1 cellular context compared by ENCODE assay signal in the genomic region with DNA sequence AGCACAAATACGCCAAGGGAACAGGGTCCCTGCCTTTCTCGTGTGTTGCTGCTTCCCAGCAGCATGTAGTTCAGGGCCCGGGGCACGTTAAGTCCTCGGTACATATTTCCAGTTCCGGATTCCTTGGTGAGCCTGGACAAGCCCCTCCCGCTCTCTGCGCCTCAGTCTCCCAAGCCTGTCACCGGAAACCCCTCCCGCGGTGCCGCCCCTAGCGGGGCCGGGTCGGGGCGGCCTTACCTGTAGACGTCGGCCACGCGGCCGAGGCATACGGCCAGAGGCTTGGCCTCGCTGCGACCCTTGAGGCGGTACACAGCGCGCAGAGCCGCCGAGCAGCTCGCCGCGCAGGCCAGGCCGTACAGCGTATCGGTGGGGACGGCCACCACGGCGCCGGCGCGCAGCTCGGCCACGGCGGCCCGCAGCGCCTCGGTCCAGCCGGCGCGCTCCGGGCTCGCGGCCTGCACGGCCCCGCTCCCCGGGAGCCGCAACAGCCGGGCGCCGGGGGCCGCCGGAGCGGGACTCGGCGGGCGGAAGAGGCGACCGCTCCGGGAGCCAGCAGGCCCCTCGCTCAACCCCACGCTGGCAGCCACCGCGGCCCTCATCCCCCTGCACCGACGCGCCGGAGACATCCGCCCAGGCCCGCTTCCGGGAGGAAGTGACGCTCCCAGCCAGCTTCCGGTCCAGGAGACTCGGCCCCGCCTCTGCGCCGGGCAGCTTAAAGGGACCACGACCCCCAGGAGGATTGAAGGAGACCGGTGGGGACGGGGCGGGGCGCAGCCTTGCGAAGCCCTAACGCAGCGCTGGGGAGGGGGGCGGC.
TF ChIP-seq lines count a peak whose summit lies in the region.

A gene (plus strand): TSS at position 236 of the 814 bp plus-strand sequence. CDS start 615 bp downstream, outside the sequence.
A gene with protein sequence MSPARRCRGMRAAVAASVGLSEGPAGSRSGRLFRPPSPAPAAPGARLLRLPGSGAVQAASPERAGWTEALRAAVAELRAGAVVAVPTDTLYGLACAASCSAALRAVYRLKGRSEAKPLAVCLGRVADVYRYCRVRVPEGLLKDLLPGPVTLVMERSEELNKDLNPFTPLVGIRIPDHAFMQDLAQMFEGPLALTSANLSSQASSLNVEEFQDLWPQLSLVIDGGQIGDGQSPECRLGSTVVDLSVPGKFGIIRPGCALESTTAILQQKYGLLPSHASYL (minus strand): TSS at position 654 of the 814 bp plus-strand sequence. CDS start 28 bp downstream, at position 626.

TF ChIP-seq in HepG2, 621 proteins besides CTCF, POLR2A, EP300 and RAD21 (continued from another document and continues in another):
- TF ChIP-seq ZNF839 (CRISPR knock-in tag; IDR thresholded peaks at IDR 0.05; ENCODE audit: borderline replicate concordance) (no peak), SP4 (CRISPR knock-in tag; IDR thresholded peaks at IDR 0.05) (peak; percentile 53), AGO1 (IDR thresholded peaks at IDR 0.05; ENCODE audit: low read depth, low read length, poor library complexity, severe bottlenecking) (peak; percentile 36), HOXA9 (CRISPR knock-in tag; IDR thresholded peaks at IDR 0.05; ENCODE audit: borderline replicate concordance) (no peak), KLF13 (CRISPR knock-in tag; IDR thresholded peaks at IDR 0.05) (no peak), ETV5 (CRISPR knock-in tag; IDR thresholded peaks at IDR 0.05; ENCODE audit: borderline replicate concordance) (peak; percentile 68), ZNF891 (CRISPR knock-in tag; IDR thresholded peaks at IDR 0.05) (0 out of 2 replicates have a peak, but pooled peaks have one; percentile 42), RBFOX2 (IDR thresholded peaks at IDR 0.05; ENCODE audit: low read depth, low read length) (peak; percentile 98), TBX3 (IDR thresholded peaks at IDR 0.05; ENCODE audit: borderline replicate concordance) (no peak), ZEB1 (IDR thresholded peaks at IDR 0.05; ENCODE audit: insufficient replicate concordance, low read depth) (peak; percentile 24), CBFB (CRISPR knock-in tag; IDR thresholded peaks at IDR 0.05) (0 out of 2 replicates have a peak, but pooled peaks have one; percentile 32), AGO2 (optimal IDR thresholded peaks at IDR 0.05; ENCODE audit: low read depth, low read length) (peak; percentile 89), ZSCAN25 (CRISPR knock-in tag; IDR thresholded peaks at IDR 0.05) (no peak), ZNF780A (CRISPR knock-in tag; IDR thresholded peaks at IDR 0.05) (no peak), KDM2A (CRISPR knock-in tag; IDR thresholded peaks at IDR 0.05; ENCODE audit: borderline replicate concordance, low read depth) (peak; percentile 70; the same call in 1 of the 2 replicates), ZNF224 (CRISPR knock-in tag; IDR thresholded peaks at IDR 0.05) (0 out of 2 replicates have a peak, but pooled peaks have one; percentile 29), ZMYM4 (CRISPR knock-in tag; IDR thresholded peaks at IDR 0.05) (peak; percentile 18; the same call in 1 of the 2 replicates), REXO4 (CRISPR knock-in tag; IDR thresholded peaks at IDR 0.05; ENCODE audit: borderline replicate concordance) (no peak), GATAD1 (CRISPR knock-in tag; IDR thresholded peaks at IDR 0.05) (peak; percentile 83), ZNF253 (CRISPR knock-in tag; IDR thresholded peaks at IDR 0.05; ENCODE audit: borderline replicate concordance) (peak; percentile 71; the same call in 1 of the 2 replicates), KAT2B (IDR thresholded peaks at IDR 0.05; ENCODE audit: borderline replicate concordance, low read depth, low read length) (no peak), SRSF1 (optimal IDR thresholded peaks at IDR 0.05; ENCODE audit: low read depth, low read length) (peak; percentile 83), POGZ (CRISPR knock-in tag; IDR thresholded peaks at IDR 0.05) (peak; percentile 23; the same call in 1 of the 2 replicates)
- TF ChIP-seq, protein P1, sequence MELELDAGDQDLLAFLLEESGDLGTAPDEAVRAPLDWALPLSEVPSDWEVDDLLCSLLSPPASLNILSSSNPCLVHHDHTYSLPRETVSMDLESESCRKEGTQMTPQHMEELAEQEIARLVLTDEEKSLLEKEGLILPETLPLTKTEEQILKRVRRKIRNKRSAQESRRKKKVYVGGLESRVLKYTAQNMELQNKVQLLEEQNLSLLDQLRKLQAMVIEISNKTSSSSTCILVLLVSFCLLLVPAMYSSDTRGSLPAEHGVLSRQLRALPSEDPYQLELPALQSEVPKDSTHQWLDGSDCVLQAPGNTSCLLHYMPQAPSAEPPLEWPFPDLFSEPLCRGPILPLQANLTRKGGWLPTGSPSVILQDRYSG (CRISPR knock-in tag; IDR thresholded peaks at IDR 0.05) = 0 out of 2 replicates have a peak, but pooled peaks have one; percentile 11
- TF ChIP-seq, protein P2, sequence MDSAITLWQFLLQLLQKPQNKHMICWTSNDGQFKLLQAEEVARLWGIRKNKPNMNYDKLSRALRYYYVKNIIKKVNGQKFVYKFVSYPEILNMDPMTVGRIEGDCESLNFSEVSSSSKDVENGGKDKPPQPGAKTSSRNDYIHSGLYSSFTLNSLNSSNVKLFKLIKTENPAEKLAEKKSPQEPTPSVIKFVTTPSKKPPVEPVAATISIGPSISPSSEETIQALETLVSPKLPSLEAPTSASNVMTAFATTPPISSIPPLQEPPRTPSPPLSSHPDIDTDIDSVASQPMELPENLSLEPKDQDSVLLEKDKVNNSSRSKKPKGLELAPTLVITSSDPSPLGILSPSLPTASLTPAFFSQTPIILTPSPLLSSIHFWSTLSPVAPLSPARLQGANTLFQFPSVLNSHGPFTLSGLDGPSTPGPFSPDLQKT (CRISPR knock-in tag; IDR thresholded peaks at IDR 0.05; ENCODE audit: borderline replicate concordance) = peak; percentile 19; the same call in 1 of the 2 replicates
- TF ChIP-seq, protein P3, sequence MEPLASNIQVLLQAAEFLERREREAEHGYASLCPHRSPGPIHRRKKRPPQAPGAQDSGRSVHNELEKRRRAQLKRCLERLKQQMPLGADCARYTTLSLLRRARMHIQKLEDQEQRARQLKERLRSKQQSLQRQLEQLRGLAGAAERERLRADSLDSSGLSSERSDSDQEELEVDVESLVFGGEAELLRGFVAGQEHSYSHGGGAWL (CRISPR knock-in tag; IDR thresholded peaks at IDR 0.05) = no peak; the same call in 1 of the 2 replicates
- TF ChIP-seq, protein P4, sequence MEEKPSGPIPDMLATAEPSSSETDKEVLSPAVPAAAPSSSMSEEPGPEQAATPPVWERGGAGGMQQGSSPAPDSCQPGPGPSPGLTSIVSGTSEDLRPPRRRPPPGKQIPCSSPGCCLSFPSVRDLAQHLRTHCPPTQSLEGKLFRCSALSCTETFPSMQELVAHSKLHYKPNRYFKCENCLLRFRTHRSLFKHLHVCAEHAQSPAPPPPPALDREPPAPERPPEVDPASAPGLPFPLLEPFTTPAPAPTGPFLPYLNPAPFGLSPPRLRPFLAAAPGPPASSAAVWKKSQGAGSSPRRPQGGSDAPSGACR (CRISPR knock-in tag; IDR thresholded peaks at IDR 0.05) = 0 out of 2 replicates have a peak, but pooled peaks have one; percentile 20
- TF ChIP-seq, protein P5, sequence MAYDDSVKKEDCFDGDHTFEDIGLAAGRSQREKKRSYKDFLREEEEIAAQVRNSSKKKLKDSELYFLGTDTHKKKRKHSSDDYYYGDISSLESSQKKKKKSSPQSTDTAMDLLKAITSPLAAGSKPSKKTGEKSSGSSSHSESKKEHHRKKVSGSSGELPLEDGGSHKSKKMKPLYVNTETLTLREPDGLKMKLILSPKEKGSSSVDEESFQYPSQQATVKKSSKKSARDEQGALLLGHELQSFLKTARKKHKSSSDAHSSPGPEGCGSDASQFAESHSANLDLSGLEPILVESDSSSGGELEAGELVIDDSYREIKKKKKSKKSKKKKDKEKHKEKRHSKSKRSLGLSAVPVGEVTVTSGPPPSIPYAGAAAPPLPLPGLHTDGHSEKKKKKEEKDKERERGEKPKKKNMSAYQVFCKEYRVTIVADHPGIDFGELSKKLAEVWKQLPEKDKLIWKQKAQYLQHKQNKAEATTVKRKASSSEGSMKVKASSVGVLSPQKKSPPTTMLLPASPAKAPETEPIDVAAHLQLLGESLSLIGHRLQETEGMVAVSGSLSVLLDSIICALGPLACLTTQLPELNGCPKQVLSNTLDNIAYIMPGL (CRISPR knock-in tag; IDR thresholded peaks at IDR 0.05; ENCODE audit: borderline replicate concordance in 1 of 2, low read depth in 1 of 2) = peak in 1 of 2 experiments; percentile 27; a peak in 2 of 4 replicates
- TF ChIP-seq, protein P6, sequence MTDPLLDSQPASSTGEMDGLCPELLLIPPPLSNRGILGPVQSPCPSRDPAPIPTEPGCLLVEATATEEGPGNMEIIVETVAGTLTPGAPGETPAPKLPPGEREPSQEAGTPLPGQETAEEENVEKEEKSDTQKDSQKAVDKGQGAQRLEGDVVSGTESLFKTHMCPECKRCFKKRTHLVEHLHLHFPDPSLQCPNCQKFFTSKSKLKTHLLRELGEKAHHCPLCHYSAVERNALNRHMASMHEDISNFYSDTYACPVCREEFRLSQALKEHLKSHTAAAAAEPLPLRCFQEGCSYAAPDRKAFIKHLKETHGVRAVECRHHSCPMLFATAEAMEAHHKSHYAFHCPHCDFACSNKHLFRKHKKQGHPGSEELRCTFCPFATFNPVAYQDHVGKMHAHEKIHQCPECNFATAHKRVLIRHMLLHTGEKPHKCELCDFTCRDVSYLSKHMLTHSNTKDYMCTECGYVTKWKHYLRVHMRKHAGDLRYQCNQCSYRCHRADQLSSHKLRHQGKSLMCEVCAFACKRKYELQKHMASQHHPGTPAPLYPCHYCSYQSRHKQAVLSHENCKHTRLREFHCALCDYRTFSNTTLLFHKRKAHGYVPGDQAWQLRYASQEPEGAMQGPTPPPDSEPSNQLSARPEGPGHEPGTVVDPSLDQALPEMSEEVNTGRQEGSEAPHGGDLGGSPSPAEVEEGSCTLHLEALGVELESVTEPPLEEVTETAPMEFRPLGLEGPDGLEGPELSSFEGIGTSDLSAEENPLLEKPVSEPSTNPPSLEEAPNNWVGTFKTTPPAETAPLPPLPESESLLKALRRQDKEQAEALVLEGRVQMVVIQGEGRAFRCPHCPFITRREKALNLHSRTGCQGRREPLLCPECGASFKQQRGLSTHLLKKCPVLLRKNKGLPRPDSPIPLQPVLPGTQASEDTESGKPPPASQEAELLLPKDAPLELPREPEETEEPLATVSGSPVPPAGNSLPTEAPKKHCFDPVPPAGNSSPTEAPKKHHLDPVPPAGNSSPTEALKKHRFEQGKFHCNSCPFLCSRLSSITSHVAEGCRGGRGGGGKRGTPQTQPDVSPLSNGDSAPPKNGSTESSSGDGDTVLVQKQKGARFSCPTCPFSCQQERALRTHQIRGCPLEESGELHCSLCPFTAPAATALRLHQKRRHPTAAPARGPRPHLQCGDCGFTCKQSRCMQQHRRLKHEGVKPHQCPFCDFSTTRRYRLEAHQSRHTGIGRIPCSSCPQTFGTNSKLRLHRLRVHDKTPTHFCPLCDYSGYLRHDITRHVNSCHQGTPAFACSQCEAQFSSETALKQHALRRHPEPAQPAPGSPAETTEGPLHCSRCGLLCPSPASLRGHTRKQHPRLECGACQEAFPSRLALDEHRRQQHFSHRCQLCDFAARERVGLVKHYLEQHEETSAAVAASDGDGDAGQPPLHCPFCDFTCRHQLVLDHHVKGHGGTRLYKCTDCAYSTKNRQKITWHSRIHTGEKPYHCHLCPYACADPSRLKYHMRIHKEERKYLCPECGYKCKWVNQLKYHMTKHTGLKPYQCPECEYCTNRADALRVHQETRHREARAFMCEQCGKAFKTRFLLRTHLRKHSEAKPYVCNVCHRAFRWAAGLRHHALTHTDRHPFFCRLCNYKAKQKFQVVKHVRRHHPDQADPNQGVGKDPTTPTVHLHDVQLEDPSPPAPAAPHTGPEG (CRISPR knock-in tag; IDR thresholded peaks at IDR 0.05) = peak; percentile 47; the same call in 1 of the 2 replicates
- TF ChIP-seq, protein P7, sequence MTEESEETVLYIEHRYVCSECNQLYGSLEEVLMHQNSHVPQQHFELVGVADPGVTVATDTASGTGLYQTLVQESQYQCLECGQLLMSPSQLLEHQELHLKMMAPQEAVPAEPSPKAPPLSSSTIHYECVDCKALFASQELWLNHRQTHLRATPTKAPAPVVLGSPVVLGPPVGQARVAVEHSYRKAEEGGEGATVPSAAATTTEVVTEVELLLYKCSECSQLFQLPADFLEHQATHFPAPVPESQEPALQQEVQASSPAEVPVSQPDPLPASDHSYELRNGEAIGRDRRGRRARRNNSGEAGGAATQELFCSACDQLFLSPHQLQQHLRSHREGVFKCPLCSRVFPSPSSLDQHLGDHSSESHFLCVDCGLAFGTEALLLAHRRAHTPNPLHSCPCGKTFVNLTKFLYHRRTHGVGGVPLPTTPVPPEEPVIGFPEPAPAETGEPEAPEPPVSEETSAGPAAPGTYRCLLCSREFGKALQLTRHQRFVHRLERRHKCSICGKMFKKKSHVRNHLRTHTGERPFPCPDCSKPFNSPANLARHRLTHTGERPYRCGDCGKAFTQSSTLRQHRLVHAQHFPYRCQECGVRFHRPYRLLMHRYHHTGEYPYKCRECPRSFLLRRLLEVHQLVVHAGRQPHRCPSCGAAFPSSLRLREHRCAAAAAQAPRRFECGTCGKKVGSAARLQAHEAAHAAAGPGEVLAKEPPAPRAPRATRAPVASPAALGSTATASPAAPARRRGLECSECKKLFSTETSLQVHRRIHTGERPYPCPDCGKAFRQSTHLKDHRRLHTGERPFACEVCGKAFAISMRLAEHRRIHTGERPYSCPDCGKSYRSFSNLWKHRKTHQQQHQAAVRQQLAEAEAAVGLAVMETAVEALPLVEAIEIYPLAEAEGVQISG (CRISPR knock-in tag; IDR thresholded peaks at IDR 0.05) = peak; percentile 88
- TF ChIP-seq, protein P8, sequence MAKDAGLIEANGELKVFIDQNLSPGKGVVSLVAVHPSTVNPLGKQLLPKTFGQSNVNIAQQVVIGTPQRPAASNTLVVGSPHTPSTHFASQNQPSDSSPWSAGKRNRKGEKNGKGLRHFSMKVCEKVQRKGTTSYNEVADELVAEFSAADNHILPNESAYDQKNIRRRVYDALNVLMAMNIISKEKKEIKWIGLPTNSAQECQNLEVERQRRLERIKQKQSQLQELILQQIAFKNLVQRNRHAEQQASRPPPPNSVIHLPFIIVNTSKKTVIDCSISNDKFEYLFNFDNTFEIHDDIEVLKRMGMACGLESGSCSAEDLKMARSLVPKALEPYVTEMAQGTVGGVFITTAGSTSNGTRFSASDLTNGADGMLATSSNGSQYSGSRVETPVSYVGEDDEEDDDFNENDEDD (CRISPR knock-in tag; IDR thresholded peaks at IDR 0.05; ENCODE audit: borderline replicate concordance) = 0 out of 2 replicates have a peak, but pooled peaks have one; percentile 20
